ENCODE assay signal across 26 cellular contexts in the genomic region with DNA sequence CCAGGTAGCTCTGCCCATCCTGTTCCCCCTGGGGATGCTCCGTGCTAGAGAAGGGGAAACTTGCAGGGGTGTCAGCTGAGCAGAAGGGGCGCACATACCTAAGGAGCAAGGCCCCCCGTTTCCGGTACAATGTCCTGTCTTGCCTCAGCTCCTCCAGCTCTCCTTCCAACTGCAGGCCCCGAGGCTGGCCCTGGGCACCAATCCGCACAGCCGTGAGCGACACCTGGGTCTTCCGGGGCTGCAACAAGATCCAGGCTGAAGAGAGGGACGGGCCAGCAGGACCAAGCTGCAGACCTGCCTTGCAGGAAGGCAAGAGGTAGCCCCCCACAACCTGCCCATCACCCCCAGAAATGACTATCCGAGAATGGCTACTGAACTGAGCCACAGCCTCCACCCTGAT.
"Had no signal": no experiment of that assay in that cellular context is flagged by ENCODE, and none has a peak within 500 bp of the region (broad histone marks: within the 10 kb centered on the region; RNA-seq: fewer than 3 reads in every experiment).

No MANE protein-coding gene starts in this region.

- H3K27ac ChIP-seq: stomach, suprapubic skin, testis, thoracic aorta, thyroid gland, tibial artery, tibial nerve, transverse colon, upper lobe of left lung, upper lobe of right lung, uterus, vagina had no signal

- H3K27me3 ChIP-seq: stomach, suprapubic skin, testis, thyroid gland, tibial artery, tibial nerve, transverse colon, upper lobe of left lung, upper lobe of right lung, uterus, vagina had no signal

- DNase-seq: stimulated activated CD4-positive, alpha-beta T cell treated with anti-CD3 and anti-CD28 coated beads, Interleukin-2, amount 100 ng/mL, for 48 hours; stimulated activated CD4-positive, alpha-beta T cell treated with anti-CD3 and anti-CD28 coated beads, Interleukin-4, amount 100 ng/mL, for 1 hour; stimulated activated CD4-positive, alpha-beta T cell treated with anti-CD3 and anti-CD28 coated beads, Interleukin-4, amount 100 ng/mL, for 24 hours; stimulated activated CD4-positive, alpha-beta T cell treated with anti-CD3 and anti-CD28 coated beads, Interleukin-4, amount 100 ng/mL, for 4 hours; stimulated activated CD8-positive, alpha-beta memory T cell treated with anti-CD3 and anti-CD28 coated beads, Interleukin-4, amount 100 ng/mL, for 48 hours; stimulated activated naive B cell treated with anti-CD40 and anti-IgM and Interleukin-4, amounts not matched to agents 10 μg/mL and 1 μg/mL and 100 μg/mL, for 72 hours; stimulated activated naive CD4-positive, alpha-beta T cell; stimulated activated naive CD4-positive, alpha-beta T cell treated with Interleukin-2 at 50 U/mL for 16 hours; stimulated activated naive CD8-positive, alpha-beta T cell treated with anti-CD3 and anti-CD28 coated beads, Interleukin-15, amount 100 ng/mL, for 72 hours; stimulated activated naive CD8-positive, alpha-beta T cell treated with anti-CD3 and anti-CD28 coated beads, Interleukin-15, Interleukin-2, amounts not matched to agents 100 U/mL and 50 U/mL, for 24 hours; stomach; substantia nigra; testis; thyroid gland; tibial artery; transverse colon; trophoblast cell; upper lobe of right lung; uterus had no signal

- H3K9me3 ChIP-seq: stomach, suprapubic skin, testis, thoracic aorta, thyroid gland, tibial artery, tibial nerve, transverse colon, upper lobe of left lung, upper lobe of right lung, uterus, vagina had no signal

- H3K4me1 ChIP-seq: stomach, testis, transverse colon, upper lobe of left lung, upper lobe of right lung, uterus had no signal

- ATAC-seq: stimulated activated effector memory CD8-positive, alpha-beta T cell treated with anti-CD3 and anti-CD28 coated beads, Interleukin-12 subunit alpha, Interleukin-12 subunit beta, amount 100 ng/mL, for 72 hours; stimulated activated memory B cell treated with anti-CD40 and anti-IgM and Interleukin-4, amounts not matched to agents 10 μg/mL and 1 μg/mL and 100 μg/mL, for 72 hours; stimulated activated naive B cell treated with anti-CD40 and anti-IgM and Interleukin-4, amounts not matched to agents 10 μg/mL and 1 μg/mL and 100 μg/mL, for 72 hours; stimulated activated naive CD8-positive, alpha-beta T cell treated with anti-CD3 and anti-CD28 coated beads, Interleukin-15, amount 100 ng/mL, for 72 hours; stimulated activated naive CD8-positive, alpha-beta T cell treated with anti-CD3 and anti-CD28 coated beads, Interleukin-15, Interleukin-2, amounts not matched to agents 100 U/mL and 50 U/mL, for 24 hours; upper lobe of right lung had no signal

- H3K4me3 ChIP-seq: stomach, suprapubic skin, testis, thoracic aorta, thyroid gland, tibial artery, tibial nerve, transverse colon, upper lobe of left lung, upper lobe of right lung, uterus, vagina had no signal

- H3K36me3 ChIP-seq: stomach, suprapubic skin, thoracic aorta, thyroid gland, tibial artery, transverse colon, upper lobe of left lung, upper lobe of right lung, uterus, vagina had no signal
